19 cellular contexts compared by ENCODE assay signal in the genomic region with DNA sequence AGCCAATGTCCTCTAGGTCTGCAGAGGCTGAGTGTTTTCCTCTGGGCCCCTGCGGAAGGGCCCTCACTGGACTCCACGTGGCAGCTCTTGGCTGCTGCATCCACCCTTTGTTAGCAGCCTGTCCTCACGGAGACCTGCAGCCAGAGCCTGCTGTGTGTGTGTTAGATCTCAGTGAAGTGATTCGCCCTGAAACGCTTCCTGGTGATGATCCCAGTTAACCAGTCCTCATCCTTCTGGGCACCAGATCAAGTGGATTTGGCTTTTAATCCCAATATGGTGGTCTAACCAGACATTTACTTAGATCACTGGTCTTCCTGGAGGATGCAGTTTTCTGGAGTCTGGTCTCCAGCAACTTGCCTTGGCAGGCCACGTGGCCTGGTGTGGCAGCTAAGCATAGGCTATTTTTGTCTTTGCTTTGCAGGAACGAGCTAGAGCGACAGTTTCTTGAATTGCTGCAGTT. TPM values are rescaled to one million over a fixed set of nuclear protein-coding genes. Genes with fewer than 3 reads are reported as not detected.
DNase-seq lines count a peak whose midpoint lies in the region; ATAC-seq and TF ChIP-seq lines count a peak whose summit lies in the region.
"Had no signal": no experiment of that assay in that cellular context is flagged by ENCODE, and none has a peak within 500 bp of the region (broad histone marks: within the 10 kb centered on the region; RNA-seq: fewer than 3 reads in every experiment).

No MANE protein-coding gene starts in this region.

- no peaks in the 10 kb centered on the region for H3K27me3 ChIP-seq in IMR-90 (ENCODE audit: control insufficient read depth, insufficient read depth, low read length)
- no peaks in the 10 kb centered on the region for H3K27me3 ChIP-seq in esophagus muscularis mucosa
- H3K27me3 ChIP-seq in mesendoderm (ENCODE audit: insufficient read depth, low read length, poor library complexity) = no peaks in the 10 kb centered on the region
- H3K27me3 ChIP-seq: BE2C, breast epithelium, vagina had no signal

- TF ChIP-seq CTCF in IMR-90 (conservative IDR thresholded peaks at IDR 0.05; ENCODE audit: low read depth, low read length) = no peak
- TF ChIP-seq CTCF in esophagus muscularis mucosa (IDR thresholded peaks at IDR 0.05) = no peak
- TF ChIP-seq CTCF in GM10266 (IDR thresholded peaks at IDR 0.05; ENCODE audit: control insufficient read depth, insufficient read depth, low read depth, missing control alignments) = no peak

- CTCF ChIA-PET in IMR-90 (lab: Yijun Ruan, JAX) = no interaction called here

- H3K27ac ChIP-seq in IMR-90 (ENCODE audit: insufficient read depth, low read length) = no peak overlapping the region
- H3K27ac ChIP-seq in esophagus muscularis mucosa (replicated peaks in 1 of 4) = peak overlapping the region in 3 of 4 donors; percentile 43 to 57 (median 54)
- H3K27ac ChIP-seq in mesendoderm (ENCODE audit: low read depth, low read length) = no peak overlapping the region
- H3K27ac ChIP-seq: breast epithelium, vagina had no signal

- H4K91ac ChIP-seq in IMR-90 (ENCODE audit: insufficient read depth, low read depth, low read length) = no peak overlapping the region

- H3K56ac ChIP-seq in IMR-90 (ENCODE audit: extremely low read depth, insufficient read depth, low read length) = no peak overlapping the region
- H3K56ac ChIP-seq in mesendoderm (ENCODE audit: low read length) = peak overlapping the region; percentile 25

- TF ChIP-seq POLR2A in IMR-90 (IDR thresholded peaks at IDR 0.05; ENCODE audit: low read depth, low read length) (no peak), esophagus muscularis mucosa (IDR thresholded peaks at IDR 0.05; ENCODE audit: low read depth) (no peak)

- no peak overlapping the region for H2AK5ac ChIP-seq in IMR-90 (ENCODE audit: low read depth, low read length)
- H2AK5ac ChIP-seq in mesendoderm (ENCODE audit: low read length) = no peak overlapping the region

- H3K18ac ChIP-seq in IMR-90 (ENCODE audit: low read depth, low read length) (no peak overlapping the region), mesendoderm (ENCODE audit: low read length) (no peak overlapping the region)

- 0 out of 2 replicates have a peak overlapping the region, but pooled peaks have one; percentile 32 for H3K14ac ChIP-seq in IMR-90 (replicated peaks; ENCODE audit: low read depth, low read length)

- POLR2A ChIA-PET in IMR-90 (lab: Charles Lee; ENCODE audit: unreplicated experiment) = no interaction called here

- BruUV-seq in IMR-90 (replicated peaks; lab: Mats Ljungman, UMichigan) = no TSS peak

- peaks cover 7% of the 10 kb centered on the region for H3K4me1 ChIP-seq in IMR-90 (ENCODE audit: control insufficient read depth, insufficient read depth, low read length)
- H3K4me1 ChIP-seq in esophagus muscularis mucosa = peaks cover 35 to 37% (median 36%) of the 10 kb centered on the region in 4 donors
- H3K4me1 ChIP-seq in mesendoderm (ENCODE audit: control insufficient read depth, low read depth, low read length) = no peaks in the 10 kb centered on the region
- H3K4me1 ChIP-seq: BE2C, breast epithelium, vagina had no signal

- no peak for TF ChIP-seq EP300 in esophagus muscularis mucosa (IDR thresholded peaks at IDR 0.05)

- H2BK5ac ChIP-seq in IMR-90 (ENCODE audit: low read depth, low read length, poor library complexity, severe bottlenecking) (no peak overlapping the region), mesendoderm (ENCODE audit: low read length) (no peak overlapping the region)

- H4K8ac ChIP-seq in IMR-90 (ENCODE audit: low read depth in 2 of 2, low read length in 2 of 2) (no peak overlapping the region), mesendoderm (ENCODE audit: low read depth, low read length) (no peak overlapping the region)

- no peaks in the 10 kb centered on the region for H3K9me3 ChIP-seq in IMR-90 (ENCODE audit: control insufficient read depth, insufficient read depth, low read length)
- no peaks in the 10 kb centered on the region for H3K9me3 ChIP-seq in esophagus muscularis mucosa
- H3K9me3 ChIP-seq: BE2C, breast epithelium, vagina had no signal

- H2BK15ac ChIP-seq in IMR-90 (ENCODE audit: low read depth, low read length) (no peak overlapping the region), mesendoderm (replicated peaks; ENCODE audit: low read depth) (no peak overlapping the region)

- intact Hi-C loops in IMR-90 (cut with micrococcal nuclease) = loop anchor here (10.0 kb wide), 2 partner anchors 321 to 441 kb away; a partner anchor contains a TSS
- intact Hi-C loops in esophagus muscularis mucosa (cut with DNase I) = loop anchor here (10.0 kb wide), 1 partner anchor 331 kb away; no protein-coding TSS in a partner anchor

- H3K9me1 ChIP-seq in IMR-90 (ENCODE audit: insufficient read depth, low read length) = peaks cover 11% of the 10 kb centered on the region

- H3K9ac ChIP-seq in IMR-90 (ENCODE audit: low read depth, low read length) (no peak overlapping the region), mesendoderm (ENCODE audit: low read length) (no peak overlapping the region)

- ATAC-seq in IMR-90 (ENCODE audit: low read depth) = no peak
- ATAC-seq in HG02678 (IDR thresholded peaks at IDR 0.05; ENCODE audit: unreplicated experiment) = no peak
- ATAC-seq in HG02938 (IDR thresholded peaks at IDR 0.05; ENCODE audit: unreplicated experiment) = no peak
- ATAC-seq: activated T-helper 17 cell treated with anti-CD3 and anti-CD28 coated beads, Interleukin-2, amount 50 U/mL, for 72 hours; GM12878; HepG2 had no signal

- peak overlapping the region; percentile 3 for H2AK9ac ChIP-seq in IMR-90 (replicated peaks; ENCODE audit: low read depth, low read length, poor library complexity)

- H3K4me3 ChIP-seq in IMR-90 (ENCODE audit: insufficient read depth, low read depth, low read length) (no peak overlapping the region), esophagus muscularis mucosa (no peak overlapping the region), mesendoderm (ENCODE audit: low read length) (no peak overlapping the region)
- H3K4me3 ChIP-seq: breast epithelium, GM12878, lung, vagina had no signal

- H2AFZ ChIP-seq in IMR-90 (replicated peaks; ENCODE audit: low read length, poor library complexity) = peak overlapping the region; percentile 34

- H2BK20ac ChIP-seq in IMR-90 (ENCODE audit: low read depth, low read length) = no peak overlapping the region

- H4K20me1 ChIP-seq in IMR-90 (ENCODE audit: insufficient read depth, low read length) = 0 out of 2 replicates have a peak, but pooled peaks cover 6% of the 10 kb centered on the region

- H3K23ac ChIP-seq in IMR-90 (ENCODE audit: low read depth, low read length) (no peak overlapping the region), mesendoderm (ENCODE audit: low read length) (no peak overlapping the region)

- H3K79me1 ChIP-seq in IMR-90 (ENCODE audit: low read depth in 1 of 2, low read length in 2 of 2) (peaks cover 5 to 42% of the 10 kb centered on the region in 2 experiments; a peak in 3 of 4 replicates), mesendoderm (ENCODE audit: low read length) (no peaks in the 10 kb centered on the region)

- H4K5ac ChIP-seq in IMR-90 (ENCODE audit: low read depth, low read length) (no peak overlapping the region), mesendoderm (ENCODE audit: low read length) (no peak overlapping the region)

- no peak for TF ChIP-seq RAD21 in IMR-90 (IDR thresholded peaks at IDR 0.05; ENCODE audit: low read length)

- WGBS in IMR-90 (ENCODE audit: extremely low coverage in 2 of 2, insufficient read length in 1 of 2), 2 experiments = 100% methylated on average over 4 of the region's 8 CpGs; no CpG with 5 or more reads in 1 of the 2 experiments
- WGBS in esophagus muscularis mucosa = 50% methylated on average over 8 of the region's 8 CpGs
- no CpG with 5 or more reads among the region's 8 CpGs for WGBS in mesendoderm (ENCODE audit: extremely low coverage, insufficient coverage, low lambda C conversion rate)

- H3K79me2 ChIP-seq in mesendoderm (ENCODE audit: control insufficient read depth, insufficient read depth, low read length) = no peaks in the 10 kb centered on the region

- dilution Hi-C loops in IMR-90 (cut with HindIII; ENCODE audit: low sequenced_read_pairs, unreplicated experiment) = no loop called here

- peak; percentile 11 for DNase-seq in AG08395 (ENCODE audit: low spot score)
- peak; percentile 71 for DNase-seq in IMR-90
- no peak for DNase-seq in esophagus muscularis mucosa (ENCODE audit: extremely low spot score)
- DNase-seq in mesendoderm = no peak
- no peak for DNase-seq in GM19238 (ENCODE audit: insufficient read length, low spot score)
- DNase-seq in GM10266 (ENCODE audit: extremely low spot score) = no peak
- DNase-seq: BE2C, DMS79, NCI-H1105 had no signal

- no peak overlapping the region for H2BK120ac ChIP-seq in IMR-90 (ENCODE audit: low read depth, low read length)
- H2BK120ac ChIP-seq in mesendoderm (ENCODE audit: low read depth, low read length) = no peak overlapping the region

- in situ Hi-C loops in IMR-90 (cut with MboI; ENCODE audit: low sequenced_read_pairs) = loop anchor here (10.0 to 25.0 kb wide), 2 partner anchors 331 to 453 kb away; no protein-coding TSS in a partner anchor

- H3K4me2 ChIP-seq in IMR-90 (ENCODE audit: low read depth, low read length) (no peak overlapping the region), mesendoderm (ENCODE audit: low read length) (no peak overlapping the region)

- H3K4ac ChIP-seq in IMR-90 (ENCODE audit: low read depth, low read length) (no peak overlapping the region), mesendoderm (ENCODE audit: low read depth, low read length) (no peak overlapping the region)

- H3K36me3 ChIP-seq in IMR-90 (ENCODE audit: control insufficient read depth, insufficient read depth, low read length) (peaks cover 36% of the 10 kb centered on the region), esophagus muscularis mucosa (peaks cover 10 to 51% (median 37%) of the 10 kb centered on the region in 4 donors), mesendoderm (ENCODE audit: control insufficient read depth, insufficient read depth, low read length) (peaks cover 2% of the 10 kb centered on the region)
- H3K36me3 ChIP-seq: BE2C had no signal

TF ChIP-seq in IMR-90, 13 proteins besides CTCF, POLR2A, EP300 and RAD21:
- TF ChIP-seq SMC3 (IDR thresholded peaks at IDR 0.05; ENCODE audit: low read depth, low read length) = no peak
- no peak for TF ChIP-seq CHD1 (IDR thresholded peaks at IDR 0.05; ENCODE audit: low read depth, low read length)
- TF ChIP-seq MAFK (IDR thresholded peaks at IDR 0.05; ENCODE audit: low read depth, low read length) = no peak
- TF ChIP-seq BHLHE40 (IDR thresholded peaks at IDR 0.05; ENCODE audit: low read depth, low read length) = no peak

RNA-seq across cellular contexts. Expression of a gene that starts 39.5 kb away (rescaled TPM):
- total RNA-seq in IMR-90 (2012; rRNA removed) (not detected in 2 replicates), esophagus muscularis mucosa (not detected)
- polyA plus RNA-seq in IMR-90 (2012; rRNA removed) = 0.06 TPM in 1 of 2 replicates, not detected in the other
- polyA plus RNA-seq in IMR-90 (2012; cell fraction: cytosol; rRNA removed) = not detected in 2 replicates
- 0.04 TPM in 1 of 2 replicates, not detected in the other for polyA plus RNA-seq in IMR-90 (2012; cell fraction: nucleus; rRNA removed; ENCODE audit: low replicate concordance)
- 0.03 TPM for polyA plus RNA-seq in mesendoderm (2013, experiment 1 of 2)
- polyA plus RNA-seq in mesendoderm (2013, experiment 2 of 2) = 0.03 TPM
- total RNA-seq: breast epithelium, GM12878, HepG2, lung, NCI-H460, omental fat pad, vagina had no signal
- polyA plus RNA-seq: GM12878, HepG2 had no signal

Comparison
In these comparisons a context has a peak if more than half of its experiments do, and no peak if none do; other contexts are left out.
1. DNase-seq: peak in AG08395 (single experiment) and IMR-90 (single experiment); none in esophagus muscularis mucosa (single experiment), mesendoderm (single experiment), GM19238 (single experiment) and GM10266 (single experiment).
2. H3K27ac ChIP-seq: peak in esophagus muscularis mucosa (3 of 4); none in IMR-90 (single experiment) and mesendoderm (single experiment).